8 cellular contexts compared by ENCODE assay signal in genomic region chr9:112867275-112867991, GRCh38. TPM values are rescaled to one million over a fixed set of nuclear protein-coding genes. Genes with fewer than 3 reads are reported as not detected.
A peak's percentile ranks its signal among the peaks of the same experiment; 100 is the strongest.
DNase-seq lines count a peak whose midpoint lies in the region; ATAC-seq, FAIRE-seq and TF ChIP-seq lines count a peak whose summit lies in the region.

No MANE protein-coding gene starts in this region.

- peak overlapping the region; percentile 59 for H3K27ac ChIP-seq in neutrophil

- H3K36me3 Mint-ChIP-seq in central memory CD8-positive, alpha-beta T cell (ENCODE audit: insufficient read depth): peaks cover 22% of the 10 kb centered on the region

- H3K4me3 ChIP-seq in neutrophil (ENCODE audit: low read depth in 1 of 2, low read length in 1 of 2) (no peak overlapping the region), H7 (ENCODE audit: insufficient read depth, low read depth, low read length) (no peak overlapping the region)

- H3K36me3 ChIP-seq in neutrophil (peaks cover 11% of the 10 kb centered on the region), H7 (replicated peaks; ENCODE audit: control insufficient read depth, insufficient read depth, low read length) (peaks cover 1% of the 10 kb centered on the region)

- H3K27me3 Mint-ChIP-seq in central memory CD8-positive, alpha-beta T cell: no peaks in the 10 kb centered on the region

- H3K27ac Mint-ChIP-seq in central memory CD8-positive, alpha-beta T cell (ENCODE audit: low read depth): peak overlapping the region; percentile 22

- no peak for TF ChIP-seq CTCF in neutrophil (IDR thresholded peaks at IDR 0.05)

- H3K9me3 ChIP-seq in neutrophil: no peaks in the 10 kb centered on the region

- no peaks in the 10 kb centered on the region for H3K9me3 Mint-ChIP-seq in central memory CD8-positive, alpha-beta T cell

- FAIRE-seq in G401.6 (lab: Jason Lieb, UNC): peak; percentile 94

- ATAC-seq in central memory CD8-positive, alpha-beta T cell (replicated peaks; ENCODE audit: extremely low read depth, poor library complexity, severe bottlenecking): no peak

- H3K4me3 Mint-ChIP-seq in central memory CD8-positive, alpha-beta T cell: no peak overlapping the region

- peak; percentile 3 to 35 for DNase-seq in NOMO-1 (lab: John Stamatoyannopoulos, UW; ENCODE audit: unreplicated experiment in 2 of 2)
- no peak for DNase-seq in central memory CD8-positive, alpha-beta T cell (ENCODE audit: low spot score in 2 of 2)
- DNase-seq in DMS 273 treated with DMSO at 0.1 percent for 48 hours (lab: John Stamatoyannopoulos, UW): no peak
- DNase-seq in DMS53 (lab: John Stamatoyannopoulos, UW): no peak
- no peak for DNase-seq in H7
- no peak for DNase-seq in GM19240 (ENCODE audit: insufficient read length, low spot score)

- H3K4me1 ChIP-seq in neutrophil (ENCODE audit: control insufficient read depth in 1 of 2, insufficient read depth in 1 of 2, low read depth in 1 of 2, low read length in 1 of 2): peaks cover 44 to 62% of the 10 kb centered on the region in 2 experiments

- H3K27me3 ChIP-seq in neutrophil (no peaks in the 10 kb centered on the region), H7 (ENCODE audit: control insufficient read depth, insufficient read depth, low read length) (no peaks in the 10 kb centered on the region)

- H3K4me1 Mint-ChIP-seq in central memory CD8-positive, alpha-beta T cell: peaks cover 17% of the 10 kb centered on the region

RNA-seq across cellular contexts. Expression of gene SLC46A2, which starts 23.2 kb away (rescaled TPM):
- total RNA-seq in H7 (2014; rRNA removed; shearing (Covaris generic)): not detected in 2 replicates

Comparison
In these comparisons a context has a peak if more than half of its experiments do, and no peak if none do; other contexts are left out.
1. DNase-seq: peak in NOMO-1 (2 of 2); none in central memory CD8-positive, alpha-beta T cell (0 of 2), DMS 273 treated with DMSO at 0.1 percent for 48 hours (single experiment), DMS53 (single experiment), H7 (single experiment) and GM19240 (single experiment).